In the genomic region with DNA sequence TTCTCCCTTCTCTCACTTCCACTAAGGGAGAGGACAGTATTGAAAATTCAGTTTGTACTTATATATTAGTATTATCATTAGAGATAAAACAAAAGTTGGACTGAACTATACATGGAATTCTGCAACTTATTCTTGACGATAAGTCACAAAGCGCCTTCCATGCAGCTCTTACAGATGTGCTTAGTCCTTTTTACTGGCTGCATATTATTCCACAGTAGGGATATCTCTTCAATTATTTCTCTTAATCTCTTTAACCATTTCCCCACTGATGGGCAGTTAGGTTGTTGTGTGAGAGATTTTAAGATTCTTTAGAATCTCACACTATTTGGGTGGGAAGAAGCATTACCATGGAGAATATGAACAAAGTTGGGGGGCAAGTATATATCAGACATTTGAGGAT, we compare ENCODE assay signal across 7 cellular contexts.
"Had no signal": no experiment of that assay in that cellular context is flagged by ENCODE, and none has a peak within 500 bp of the region (broad histone marks: within the 10 kb centered on the region; RNA-seq: fewer than 3 reads in every experiment).

No MANE protein-coding gene starts in this region.

- ATAC-seq: GM12878 had no signal

- FAIRE-seq: G401.6, GM12878, GM12892, GM18507, GM19239 had no signal

- H3K4me3 ChIP-seq: GM12878 had no signal

- DNase-seq: GDM1, GF-D8 had no signal
